19 cellular contexts compared by ENCODE assay signal in genomic region chr18:76463358-76463757, GRCh38.
"Had no signal": no experiment of that assay in that cellular context is flagged by ENCODE, and none has a peak within 500 bp of the region (broad histone marks: within the 10 kb centered on the region; RNA-seq: fewer than 3 reads in every experiment).

No MANE protein-coding gene starts in this region.

- ATAC-seq: activated T-cell treated with anti-CD3 and anti-CD28 coated beads, Interleukin-2, amount 50 U/mL, for 4 hours; left lung; stimulated activated naive CD8-positive, alpha-beta T cell treated with anti-CD3 and anti-CD28 coated beads, Interleukin-15, Interleukin-2, amounts not matched to agents 100 U/mL and 50 U/mL, for 24 hours had no signal

- H3K4me3 ChIP-seq: left lung, neural progenitor cell, SK-N-MC, tibial artery, uterus had no signal

- H3K4me1 ChIP-seq: parathyroid adenoma had no signal

- H3K27me3 Mint-ChIP-seq: activated naive CD4-positive, alpha-beta T cell treated with anti-CD3 and anti-CD28 coated beads, Interleukin-2, amount 50 U/mL, for 24 hours; dendritic cell treated with granulocyte-macrophage colony-stimulating factor and Interleukin-4, amounts not matched to agents 40 ng/mL and 50 ng/mL, for 4 days had no signal

- DNase-seq: activated CD4-positive, alpha-beta memory T cell treated with anti-CD3 and anti-CD28 coated beads for 36 hours; activated gamma-delta T cell; activated T-cell treated with anti-CD3 and anti-CD28 coated beads, Interleukin-2, amount 50 U/mL, for 4 hours; effector memory CD4-positive, alpha-beta T cell; hypothalamus; left lung; mammary epithelial cell; stimulated activated CD4-positive, alpha-beta T cell treated with anti-CD3 and anti-CD28 coated beads, Interleukin-12 subunit alpha, Interleukin-12 subunit beta, amount 100 ng/mL, for 4 hours; stimulated activated CD4-positive, alpha-beta T cell treated with anti-CD3 and anti-CD28 coated beads, Interleukin-1b, Interleukin-23, amount 100 ng/mL, for 48 hours; stimulated activated naive CD8-positive, alpha-beta T cell treated with anti-CD3 and anti-CD28 coated beads, Interleukin-15, Interleukin-2, amounts not matched to agents 100 U/mL and 50 U/mL, for 24 hours; substantia nigra; tibial artery; uterus had no signal

- H3K36me3 ChIP-seq: neural progenitor cell, tibial artery, uterus had no signal

- H3K36me3 Mint-ChIP-seq: activated CD4-positive, alpha-beta memory T cell treated with anti-CD3 and anti-CD28 coated beads for 36 hours had no signal

- H3K27me3 ChIP-seq: left lung, neural progenitor cell, uterus had no signal

- H3K9me3 ChIP-seq: left lung, tibial artery, uterus had no signal

- H3K27ac Mint-ChIP-seq: activated CD4-positive, alpha-beta memory T cell treated with anti-CD3 and anti-CD28 coated beads for 36 hours; activated naive CD4-positive, alpha-beta T cell treated with anti-CD3 and anti-CD28 coated beads, Interleukin-2, amount 50 U/mL, for 24 hours; dendritic cell treated with granulocyte-macrophage colony-stimulating factor and Interleukin-4, amounts not matched to agents 40 ng/mL and 50 ng/mL, for 4 days; neural progenitor cell; T-helper 2 cell treated with Interferon-gamma antibody and Interleukin-4, amounts not matched to agents 5 μg/mL and 100 μg/mL, for 36 hours had no signal

- H3K27ac ChIP-seq: left lung, neural progenitor cell, parathyroid adenoma, SK-N-MC, tibial artery had no signal

- H3K9me3 Mint-ChIP-seq: activated CD4-positive, alpha-beta memory T cell treated with anti-CD3 and anti-CD28 coated beads for 36 hours; activated naive CD4-positive, alpha-beta T cell treated with anti-CD3 and anti-CD28 coated beads, Interleukin-2, amount 50 U/mL, for 24 hours; activated T-cell treated with anti-CD3 and anti-CD28 coated beads, Interleukin-2, amount 50 U/mL, for 4 hours; dendritic cell treated with granulocyte-macrophage colony-stimulating factor and Interleukin-4, amounts not matched to agents 40 ng/mL and 50 ng/mL, for 4 days; T-helper 2 cell treated with Interferon-gamma antibody and Interleukin-4, amounts not matched to agents 5 μg/mL and 100 μg/mL, for 36 hours had no signal

- H3K4me3 Mint-ChIP-seq: activated CD4-positive, alpha-beta memory T cell treated with anti-CD3 and anti-CD28 coated beads for 36 hours; activated naive CD4-positive, alpha-beta T cell treated with anti-CD3 and anti-CD28 coated beads, Interleukin-2, amount 50 U/mL, for 24 hours; activated T-cell treated with anti-CD3 and anti-CD28 coated beads, Interleukin-2, amount 50 U/mL, for 4 hours; dendritic cell treated with granulocyte-macrophage colony-stimulating factor and Interleukin-4, amounts not matched to agents 40 ng/mL and 50 ng/mL, for 4 days; neural progenitor cell; T-helper 2 cell treated with Interferon-gamma antibody and Interleukin-4, amounts not matched to agents 5 μg/mL and 100 μg/mL, for 36 hours had no signal
